ENCODE assay signal across 1 cellular context in genomic region chr17:8176197-8176940, GRCh38.
A peak's percentile ranks its signal among the peaks of the same experiment; 100 is the strongest.
TF ChIP-seq lines count a peak whose summit lies in the region.

TMEM107 (minus strand) TSS chr17:8176380; CDS start chr17:8176286, 94 bp downstream.

TF ChIP-seq in K562, 482 proteins besides CTCF, POLR2A, EP300 and RAD21 (continued from another document and continues in another):
- TF ChIP-seq ZNF384 (IDR thresholded peaks at IDR 0.05; ENCODE audit: low read depth, low read length), result no peak
- no peak for TF ChIP-seq GTF2A2 (tag; IDR thresholded peaks at IDR 0.05)
- no peak for TF ChIP-seq HNRNPLL (IDR thresholded peaks at IDR 0.05; ENCODE audit: low read depth, low read length, poor library complexity, severe bottlenecking)
- no peak for TF ChIP-seq ZFP1 (CRISPR knock-in tag; IDR thresholded peaks at IDR 0.05)
- TF ChIP-seq CREB3 (tag; conservative IDR thresholded peaks at IDR 0.05; ENCODE audit: low read depth), result no peak
- TF ChIP-seq CBFA2T2 (conservative IDR thresholded peaks at IDR 0.05), result no peak
- no peak for TF ChIP-seq BCL6 (CRISPR knock-in tag; IDR thresholded peaks at IDR 0.05)
- peak; percentile 73 for TF ChIP-seq BMI1 (IDR thresholded peaks at IDR 0.05; ENCODE audit: low read length)
- peak in 1 of 2 experiments; percentile 85; a peak in 2 of 4 replicates for TF ChIP-seq CSDE1 (IDR thresholded peaks at IDR 0.05)
- TF ChIP-seq CEBPB (tag; IDR thresholded peaks at IDR 0.05), result no peak
- TF ChIP-seq ZBTB26 (CRISPR knock-in tag; IDR thresholded peaks at IDR 0.05), result no peak
- no peak for TF ChIP-seq NBN (IDR thresholded peaks at IDR 0.05; ENCODE audit: low read depth)
- TF ChIP-seq THRB (CRISPR knock-in tag; conservative IDR thresholded peaks at IDR 0.05), result no peak
- no peak for TF ChIP-seq NCOA4 (IDR thresholded peaks at IDR 0.05; ENCODE audit: partially characterized antibody)
- no peak for TF ChIP-seq MAFF (IDR thresholded peaks at IDR 0.05; ENCODE audit: low read length)
- no peak for TF ChIP-seq ZNF639 (CRISPR knock-in tag; conservative IDR thresholded peaks at IDR 0.05 in 1 of 2, IDR thresholded peaks at IDR 0.05 in 1 of 2)
- TF ChIP-seq USF1 (CRISPR knock-in tag; IDR thresholded peaks at IDR 0.05), result no peak
- TF ChIP-seq ZNF347 (CRISPR knock-in tag; IDR thresholded peaks at IDR 0.05; ENCODE audit: low read depth), result no peak
- no peak for TF ChIP-seq U2AF2 (optimal IDR thresholded peaks at IDR 0.05; ENCODE audit: low read depth, low read length)
- TF ChIP-seq ZNF277 (CRISPR knock-in tag; IDR thresholded peaks at IDR 0.05; ENCODE audit: borderline replicate concordance), result no peak
- TF ChIP-seq KLF1 (tag; IDR thresholded peaks at IDR 0.05), result peak; percentile 82
- no peak for TF ChIP-seq RREB1 (CRISPR knock-in tag; IDR thresholded peaks at IDR 0.05)
- no peak for TF ChIP-seq CHD7 (IDR thresholded peaks at IDR 0.05; ENCODE audit: low read depth, low read length)
- TF ChIP-seq BRCA1 (IDR thresholded peaks at IDR 0.05), result no peak
- no peak for TF ChIP-seq BRCA1 (CRISPR knock-in tag; IDR thresholded peaks at IDR 0.05)
- no peak for TF ChIP-seq RFX7 (CRISPR knock-in tag; IDR thresholded peaks at IDR 0.05)
- no peak for TF ChIP-seq ZNF324 (CRISPR knock-in tag; IDR thresholded peaks at IDR 0.05)
- no peak for TF ChIP-seq SNIP1 (IDR thresholded peaks at IDR 0.05; ENCODE audit: low read depth)
